ENCODE assay signal across 9 cellular contexts in genomic region chr7:78769551-78770101, GRCh38.
DNase-seq lines count a peak whose midpoint lies in the region; ATAC-seq, FAIRE-seq and TF ChIP-seq lines count a peak whose summit lies in the region.
"Had no signal": no experiment of that assay in that cellular context is flagged by ENCODE, and none has a peak within 500 bp of the region (broad histone marks: within the 10 kb centered on the region; RNA-seq: fewer than 3 reads in every experiment).

No MANE protein-coding gene starts in this region.

- H3K27ac ChIP-seq in SK-N-SH (ENCODE audit: low read depth in 2 of 2, low read length in 1 of 2), result no peak overlapping the region

- H3K9ac ChIP-seq in SK-N-SH, result peak overlapping the region; percentile 8; the same call in 1 of the 2 replicates

- H3K36me3 ChIP-seq in SK-N-SH (replicated peaks in 1 of 2; ENCODE audit: control insufficient read depth in 1 of 2, insufficient read depth in 2 of 2, low read length in 1 of 2), result no peaks in the 10 kb centered on the region
- H3K36me3 ChIP-seq in kidney epithelial cell (ENCODE audit: control insufficient read depth, insufficient read depth, low read length), result no peaks in the 10 kb centered on the region

- intact Hi-C loops in activated CD4-positive, alpha-beta memory T cell treated with anti-CD3 and anti-CD28 coated beads for 36 hours (cut with micrococcal nuclease), result no loop called here

- H4K20me1 ChIP-seq in SK-N-SH (ENCODE audit: insufficient read depth), result no peaks in the 10 kb centered on the region

- peak overlapping the region; percentile 65 for H2AFZ ChIP-seq in SK-N-SH (ENCODE audit: low read depth)

- CTCF ChIA-PET in SK-N-SH (lab: Yijun Ruan, JAX), result interaction anchor here (1.4 to 2.4 kb wide), 3 partner anchors 10 to 407 kb away, joined by 3 to 9 read pairs (median 4); no protein-coding TSS in a partner anchor
- CTCF ChIA-PET in activated CD4-positive, alpha-beta memory T cell treated with anti-CD3 and anti-CD28 coated beads for 36 hours (lab: Charles Lee), result no interaction called here

- H3K4me3 ChIP-seq in SK-N-SH (ENCODE audit: low read depth in 2 of 2, low read length in 1 of 2), result peak overlapping the region; percentile 52 to 53
- H3K4me3 ChIP-seq in kidney epithelial cell (ENCODE audit: low read depth, low read length), result peak overlapping the region; percentile 1

- FAIRE-seq in H54 (lab: Jason Lieb, UNC), result no peak
- FAIRE-seq: A204.1 had no signal

- H3K4me1 ChIP-seq in SK-N-SH (ENCODE audit: control insufficient read depth in 1 of 2, insufficient read depth in 2 of 2, low read depth in 1 of 2, low read length in 1 of 2), result peaks cover 8 to 19% of the 10 kb centered on the region in 2 experiments; a peak in 3 of 4 replicates

- DNase-seq in DMS79 treated with DMSO at 0.1 percent for 48 hours (lab: John Stamatoyannopoulos, UW) (peak; percentile 40), DMS79 (lab: John Stamatoyannopoulos, UW) (no peak), SK-N-SH (peak; percentile 22), kidney epithelial cell (ENCODE audit: low read depth) (no peak), cortex of kidney (lab: John Stamatoyannopoulos, UW) (no peak), H54 (ENCODE audit: insufficient read length, low spot score) (no peak)
- no peak for DNase-seq in activated CD4-positive, alpha-beta memory T cell treated with anti-CD3 and anti-CD28 coated beads for 36 hours

- no peak for TF ChIP-seq RAD21 in SK-N-SH (IDR thresholded peaks at IDR 0.05; ENCODE audit: low read length)

- no peaks in the 10 kb centered on the region for H3K4me1 Mint-ChIP-seq in activated CD4-positive, alpha-beta memory T cell treated with anti-CD3 and anti-CD28 coated beads for 36 hours (ENCODE audit: low read depth)

- H3K27me3 ChIP-seq in SK-N-SH (ENCODE audit: insufficient read depth) (no peaks in the 10 kb centered on the region), kidney epithelial cell (ENCODE audit: control insufficient read depth, insufficient read depth, low read length) (no peaks in the 10 kb centered on the region)

- H3K4me3 Mint-ChIP-seq in activated CD4-positive, alpha-beta memory T cell treated with anti-CD3 and anti-CD28 coated beads for 36 hours, result no peak overlapping the region

- no peaks in the 10 kb centered on the region for H3F3A ChIP-seq in SK-N-SH (replicated peaks; ENCODE audit: insufficient read depth)

- POLR2A ChIA-PET in SK-N-SH (lab: Yijun Ruan, JAX), result no interaction called here
- POLR2A ChIA-PET in activated CD4-positive, alpha-beta memory T cell treated with anti-CD3 and anti-CD28 coated beads for 36 hours (lab: Charles Lee), result no interaction called here

- WGBS in SK-N-SH (ENCODE audit: low lambda C conversion rate), result 5% methylated on average over 9 of the region's 9 CpGs

- peak overlapping the region; percentile 67 for H3K4me2 ChIP-seq in SK-N-SH

- H3K36me3 Mint-ChIP-seq in activated CD4-positive, alpha-beta memory T cell treated with anti-CD3 and anti-CD28 coated beads for 36 hours, result no peaks in the 10 kb centered on the region

- H3K79me2 ChIP-seq in SK-N-SH (ENCODE audit: insufficient read depth), result no peaks in the 10 kb centered on the region

- H3K27ac Mint-ChIP-seq in activated CD4-positive, alpha-beta memory T cell treated with anti-CD3 and anti-CD28 coated beads for 36 hours, result no peak overlapping the region

- no peaks in the 10 kb centered on the region for H3K9me3 ChIP-seq in SK-N-SH

- TF ChIP-seq EP300 in SK-N-SH (IDR thresholded peaks at IDR 0.05; ENCODE audit: borderline replicate concordance in 1 of 2, low read depth in 1 of 2, low read length in 1 of 2), result no peak

- H3K27me3 Mint-ChIP-seq in activated CD4-positive, alpha-beta memory T cell treated with anti-CD3 and anti-CD28 coated beads for 36 hours, result peaks cover 3% of the 10 kb centered on the region

- TF ChIP-seq CTCF in SK-N-SH (IDR thresholded peaks at IDR 0.05) (no peak), kidney epithelial cell (IDR thresholded peaks at IDR 0.05; ENCODE audit: insufficient read depth, low read length, poor library complexity, severe bottlenecking) (no peak)

- ATAC-seq in HG03066 (IDR thresholded peaks at IDR 0.05; ENCODE audit: low read depth, unreplicated experiment), result peak; percentile 93

- no peaks in the 10 kb centered on the region for H3K9me2 ChIP-seq in SK-N-SH

- no peak for TF ChIP-seq POLR2A in H54 (IDR thresholded peaks at IDR 0.05; ENCODE audit: low read depth, low read length)

- H3K9me3 Mint-ChIP-seq in activated CD4-positive, alpha-beta memory T cell treated with anti-CD3 and anti-CD28 coated beads for 36 hours, result no peaks in the 10 kb centered on the region

TF ChIP-seq in SK-N-SH, 30 proteins besides CTCF, POLR2A, EP300 and RAD21:
- TF ChIP-seq FOXJ3 (CRISPR knock-in tag; IDR thresholded peaks at IDR 0.05), result 0 out of 2 replicates have a peak, but pooled peaks have one; percentile 5
- no peak for TF ChIP-seq POLR2AphosphoS5 (IDR thresholded peaks at IDR 0.05; ENCODE audit: low read depth, low read length)
TF ChIP-seq in SK-N-SH: peak in this region for 1.

Comparison
In these comparisons a context has a peak if more than half of its experiments do, and no peak if none do; other contexts are left out.
1. DNase-seq: peak in DMS79 treated with DMSO at 0.1 percent for 48 hours (single experiment) and SK-N-SH (single experiment); none in DMS79 (single experiment), kidney epithelial cell (single experiment), activated CD4-positive, alpha-beta memory T cell treated with anti-CD3 and anti-CD28 coated beads for 36 hours (single experiment), cortex of kidney (single experiment) and H54 (single experiment).